Comparison of ENCODE assay signal across 8 cellular contexts in the genomic region with DNA sequence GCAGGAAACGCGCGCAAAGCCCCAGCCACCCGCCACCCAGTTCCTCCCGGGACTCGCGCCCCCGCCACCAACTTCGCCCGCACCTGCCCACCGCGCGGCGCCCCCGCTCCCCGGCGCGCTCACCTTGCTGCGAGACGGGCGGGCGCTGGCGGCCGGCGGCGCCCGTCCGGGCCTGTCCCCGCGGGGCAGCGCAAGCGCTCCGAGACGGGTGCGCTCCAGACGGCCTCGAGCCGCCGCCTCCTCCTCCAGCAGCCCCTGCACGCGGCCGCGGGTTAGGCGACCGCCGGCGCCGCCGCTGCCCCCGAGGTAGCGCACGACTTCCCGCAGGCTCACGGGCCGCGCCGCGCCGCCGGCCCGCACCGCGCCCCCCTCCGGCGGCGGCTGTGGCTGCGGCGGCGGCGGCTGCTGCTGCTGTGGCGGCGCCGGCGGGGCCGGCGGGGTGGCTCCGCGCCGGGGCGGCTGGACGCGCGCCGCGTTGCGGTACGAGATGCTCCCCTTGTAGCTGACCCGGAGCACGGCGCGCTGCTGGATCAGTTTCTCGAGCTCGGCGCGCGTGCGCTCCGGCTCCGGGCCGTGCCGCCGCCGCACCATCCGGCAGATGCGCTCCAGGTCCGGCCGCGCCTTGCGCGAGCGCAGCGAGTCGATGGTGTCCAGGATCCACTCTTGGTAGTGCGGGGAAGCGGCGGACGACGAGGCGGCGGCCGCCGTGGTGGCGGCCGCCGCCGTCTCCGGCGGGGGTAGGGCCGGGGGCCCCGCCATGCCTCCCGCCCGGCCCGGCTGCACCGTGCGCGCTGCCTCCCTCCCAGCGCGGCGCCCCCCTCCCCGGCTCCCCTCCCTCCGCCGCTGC. TPM values are rescaled to one million over a fixed set of nuclear protein-coding genes. Genes with fewer than 3 reads are reported as not detected.
DNase-seq lines count a peak whose midpoint lies in the region; ATAC-seq and TF ChIP-seq lines count a peak whose summit lies in the region.

No MANE protein-coding gene starts in this region.

- H2AFZ ChIP-seq in GM23338 (no peak overlapping the region), OCI-LY7 (ENCODE audit: low read length) (no peak overlapping the region)

- peak; percentile 22 for ATAC-seq in CD8-positive, alpha-beta T cell
- ATAC-seq in GM23338 (no peak), foreskin keratinocyte (peak; percentile 29), HG02763 (IDR thresholded peaks at IDR 0.05; ENCODE audit: unreplicated experiment) (no peak), HG02938 (IDR thresholded peaks at IDR 0.05; ENCODE audit: unreplicated experiment) (no peak)

- H3K4me1 ChIP-seq in CD8-positive, alpha-beta T cell (ENCODE audit: insufficient read depth, low read length), result peaks cover 13% of the 10 kb centered on the region
- H3K4me1 ChIP-seq in GM23338 (ENCODE audit: insufficient read depth) (peaks cover 12% of the 10 kb centered on the region), OCI-LY7 (ENCODE audit: insufficient read depth, low read length, poor library complexity, severe bottlenecking) (peaks cover 21% of the 10 kb centered on the region), foreskin keratinocyte (no peaks in the 10 kb centered on the region)

- H3K9me3 Mint-ChIP-seq in CD8-positive, alpha-beta T cell, result peaks cover 6% of the 10 kb centered on the region
- H3K9me3 Mint-ChIP-seq in GM23338, result peaks cover 15% of the 10 kb centered on the region

- peaks cover 10% of the 10 kb centered on the region for H3K36me3 ChIP-seq in CD8-positive, alpha-beta T cell (ENCODE audit: insufficient read depth, low read length)
- H3K36me3 ChIP-seq in GM23338 (ENCODE audit: insufficient read depth) (peaks cover 9% of the 10 kb centered on the region; the same call in 1 of the 2 replicates), OCI-LY7 (ENCODE audit: insufficient read depth, low read length) (peaks cover 46% of the 10 kb centered on the region)

- peaks cover 22% of the 10 kb centered on the region for H3K4me1 Mint-ChIP-seq in CD8-positive, alpha-beta T cell (ENCODE audit: low read depth)
- H3K4me1 Mint-ChIP-seq in GM23338, result peaks cover 15% of the 10 kb centered on the region

- no peak for TF ChIP-seq CTCF in CD8-positive, alpha-beta T cell (IDR thresholded peaks at IDR 0.05)
- no peak; a peak in 1 of 4 replicates for TF ChIP-seq CTCF in GM23338 (conservative IDR thresholded peaks at IDR 0.05; ENCODE audit: low read depth in 2 of 2)
- peak; percentile 52 for TF ChIP-seq CTCF in OCI-LY7 (conservative IDR thresholded peaks at IDR 0.05; ENCODE audit: low read length)
- TF ChIP-seq CTCF in foreskin keratinocyte (conservative IDR thresholded peaks at IDR 0.05), result no peak

- peaks cover 31% of the 10 kb centered on the region for H3F3A ChIP-seq in GM23338 (replicated peaks; ENCODE audit: low read depth)

- peaks cover 20% of the 10 kb centered on the region for H3K36me3 Mint-ChIP-seq in CD8-positive, alpha-beta T cell
- peaks cover 28% of the 10 kb centered on the region for H3K36me3 Mint-ChIP-seq in GM23338 (ENCODE audit: low read depth)

- peak overlapping the region; percentile 88 for H3K4me3 Mint-ChIP-seq in CD8-positive, alpha-beta T cell
- H3K4me3 Mint-ChIP-seq in GM23338, result peak overlapping the region; percentile 80

- H4K20me1 ChIP-seq in GM23338 (replicated peaks; ENCODE audit: insufficient read depth), result 0 out of 2 replicates have a peak, but pooled peaks cover 6% of the 10 kb centered on the region
- H4K20me1 ChIP-seq in OCI-LY7 (ENCODE audit: insufficient read depth, low read length), result peaks cover 9% of the 10 kb centered on the region; the same call in 1 of the 2 replicates

- no peak overlapping the region for H3K4me3 ChIP-seq in CD8-positive, alpha-beta T cell (ENCODE audit: low read depth, low read length)
- H3K4me3 ChIP-seq in GM23338, result peak overlapping the region; percentile 60
- H3K4me3 ChIP-seq in OCI-LY7 (ENCODE audit: low read depth, low read length, poor library complexity, severe bottlenecking), result peak overlapping the region; percentile 87

- CTCF ChIA-PET in CD8-positive, alpha-beta T cell (lab: Charles Lee), result interaction anchor here (0.7 to 2.8 kb wide), 3 partner anchors 8 to 259 kb away, joined by 3 to 11 read pairs (median 5); no protein-coding TSS in a partner anchor
- CTCF ChIA-PET in OCI-LY7 (lab: Charles Lee; ENCODE audit: unreplicated experiment), result no interaction called here

- H3K4me2 ChIP-seq in GM23338 (peak overlapping the region; percentile 72), OCI-LY7 (ENCODE audit: low read length) (peak overlapping the region; percentile 82)

- H3K27ac Mint-ChIP-seq in CD8-positive, alpha-beta T cell, result peak overlapping the region; percentile 29
- H3K27ac Mint-ChIP-seq in GM23338, result no peak overlapping the region

- H3K79me2 ChIP-seq in GM23338 (replicated peaks; ENCODE audit: insufficient read depth), result no peaks in the 10 kb centered on the region
- H3K79me2 ChIP-seq in OCI-LY7 (ENCODE audit: insufficient read depth, low read depth, low read length), result peaks cover 15% of the 10 kb centered on the region; the same call in 1 of the 2 replicates

- H3K9me2 ChIP-seq in GM23338 (ENCODE audit: insufficient read depth) (no peaks in the 10 kb centered on the region), OCI-LY7 (ENCODE audit: insufficient read depth, low read length) (no peaks in the 10 kb centered on the region)

- intact Hi-C loops in CD8-positive, alpha-beta T cell (cut with DNase I, micrococcal nuclease), result loop anchor here in 1 of 2 experiments (2.0 kb wide), 1 partner anchor 329 kb away; a partner anchor contains a TSS
- intact Hi-C loops in OCI-LY7 (cut with micrococcal nuclease; ENCODE audit: unreplicated experiment), result loop anchor here (1.0 kb wide), 1 partner anchor 17 kb away; no protein-coding TSS in a partner anchor

- H3K27me3 Mint-ChIP-seq in CD8-positive, alpha-beta T cell (ENCODE audit: low read depth), result no peaks in the 10 kb centered on the region
- peaks cover 23% of the 10 kb centered on the region for H3K27me3 Mint-ChIP-seq in GM23338 (ENCODE audit: insufficient read depth, low read depth, poor library complexity)

- H3K9me3 ChIP-seq in CD8-positive, alpha-beta T cell (ENCODE audit: low read length), result no peaks in the 10 kb centered on the region
- H3K9me3 ChIP-seq in OCI-LY7 (ENCODE audit: low read length), result peaks cover 9% of the 10 kb centered on the region

- H3K27ac ChIP-seq in CD8-positive, alpha-beta T cell (ENCODE audit: low read depth, low read length), result no peak overlapping the region
- H3K27ac ChIP-seq in GM23338 (ENCODE audit: low read depth), result no peak overlapping the region
- H3K27ac ChIP-seq in OCI-LY7 (ENCODE audit: low read depth, low read length, poor library complexity, severe bottlenecking), result peak overlapping the region; percentile 89
- no peak overlapping the region for H3K27ac ChIP-seq in foreskin keratinocyte

- BruUV-seq in OCI-LY7 (replicated peaks; lab: Mats Ljungman, UMichigan), result no TSS peak

- no peaks in the 10 kb centered on the region for H3K27me3 ChIP-seq in CD8-positive, alpha-beta T cell (ENCODE audit: insufficient read depth, low read length)
- H3K27me3 ChIP-seq in GM23338 (ENCODE audit: insufficient read depth) (peaks cover 31% of the 10 kb centered on the region), foreskin keratinocyte (no peaks in the 10 kb centered on the region)

- POLR2A ChIA-PET in CD8-positive, alpha-beta T cell (lab: Charles Lee), result interaction anchor here (0.5 to 2.9 kb wide), 7 partner anchors 8 to 275 kb away, joined by 3 to 10 read pairs (median 4); a partner anchor contains a TSS
- POLR2A ChIA-PET in OCI-LY7 (lab: Charles Lee), result no interaction called here

- peak in 6 of 7 experiments; percentile 18 to 72 (median 42) for DNase-seq in CD8-positive, alpha-beta T cell
- peak; percentile 71 for DNase-seq in GM23338 (ENCODE audit: low spot score)
- peak; percentile 81 for DNase-seq in OCI-LY7 (ENCODE audit: low spot score)
- peak; percentile 83 for DNase-seq in activated effector memory CD4-positive, alpha-beta T cell treated with anti-CD3 and anti-CD28 coated beads, Interleukin-2, amount 50 U/mL, for 16 hours
- DNase-seq in foreskin keratinocyte, result peak in 1 of 2 donors; percentile 45
- peak; percentile 15 for DNase-seq in occipital lobe (lab: John Stamatoyannopoulos, UW)

RNA-seq across cellular contexts. Expression of a gene that starts 0.7 kb away (rescaled TPM):
- total RNA-seq in CD8-positive, alpha-beta T cell, result 10 to 100 TPM; 35.2 to 37.5 TPM
- 67.1 and 69.0 TPM in 2 replicates for total RNA-seq in GM23338 (2014; rRNA removed; shearing (Covaris generic))
- polyA plus RNA-seq in GM23338 (2016; fragmentation: Nextera tagmentation; extraction: Ambion mirVana) (32.2 and 38.1 TPM in 2 replicates), foreskin keratinocyte (39.5 and 40.4 TPM in 2 replicates)
- total RNA-seq in OCI-LY7 (2014; rRNA removed; shearing (Covaris generic)), result 116 and 128 TPM in 2 replicates
- total RNA-seq in OCI-LY7 (2022) (124 and 128 TPM in 2 replicates), foreskin keratinocyte (32.3 and 34.2 TPM in 2 replicates), occipital lobe (37.1 TPM)

RNA-seq across cellular contexts. Expression of a gene that starts 4.3 kb away (rescaled TPM):
- total RNA-seq in CD8-positive, alpha-beta T cell, result not detected
- not detected in 2 replicates for total RNA-seq in GM23338 (2014; rRNA removed; shearing (Covaris generic))
- polyA plus RNA-seq in GM23338 (2016; fragmentation: Nextera tagmentation; extraction: Ambion mirVana) (0.40 TPM in 1 of 2 replicates, not detected in the other), foreskin keratinocyte (not detected in 2 replicates)
- total RNA-seq in OCI-LY7 (2014; rRNA removed; shearing (Covaris generic)), result 1.0 and 2.6 TPM in 2 replicates
- total RNA-seq in OCI-LY7 (2022) (0.55 and 1.4 TPM in 2 replicates), foreskin keratinocyte (not detected in 2 replicates), occipital lobe (not detected)

RNA-seq across cellular contexts. Expression of a gene that starts 17.3 kb away (rescaled TPM):
- total RNA-seq in CD8-positive, alpha-beta T cell, result under 1 TPM; 0.25 to 0.41 TPM
- total RNA-seq in GM23338 (2014; rRNA removed; shearing (Covaris generic)), result 1.9 and 7.8 TPM in 2 replicates
- polyA plus RNA-seq in GM23338 (2016; fragmentation: Nextera tagmentation; extraction: Ambion mirVana) (2.4 and 2.7 TPM in 2 replicates), foreskin keratinocyte (1.3 and 1.7 TPM in 2 replicates)
- 3.3 and 6.4 TPM in 2 replicates for total RNA-seq in OCI-LY7 (2014; rRNA removed; shearing (Covaris generic))
- total RNA-seq in OCI-LY7 (2022) (3.9 TPM in 2 replicates), foreskin keratinocyte (0.78 and 1.3 TPM in 2 replicates), occipital lobe (1.6 TPM)

RNA-seq across cellular contexts. Expression of a gene that starts 27.7 kb away (rescaled TPM):
- 10 to 100 TPM; 37.0 to 40.8 TPM for total RNA-seq in CD8-positive, alpha-beta T cell
- total RNA-seq in GM23338 (2014; rRNA removed; shearing (Covaris generic)), result 25.7 and 31.3 TPM in 2 replicates
- polyA plus RNA-seq in GM23338 (2016; fragmentation: Nextera tagmentation; extraction: Ambion mirVana), result 12.3 and 13.0 TPM in 2 replicates
- 18.0 and 21.1 TPM in 2 replicates for total RNA-seq in OCI-LY7 (2014; rRNA removed; shearing (Covaris generic))
- total RNA-seq in OCI-LY7 (2022), result 62.0 and 63.7 TPM in 2 replicates
- total RNA-seq in foreskin keratinocyte, result 36.0 and 37.1 TPM in 2 replicates
- polyA plus RNA-seq in foreskin keratinocyte, result 35.2 and 40.0 TPM in 2 replicates
- 29.3 TPM for total RNA-seq in occipital lobe

RNA-seq across cellular contexts. Expression of a gene that starts 28.0 kb away (rescaled TPM):
- total RNA-seq in CD8-positive, alpha-beta T cell, result not detected
- 40.2 and 45.8 TPM in 2 replicates for total RNA-seq in GM23338 (2014; rRNA removed; shearing (Covaris generic))
- 16.6 and 19.6 TPM in 2 replicates for polyA plus RNA-seq in GM23338 (2016; fragmentation: Nextera tagmentation; extraction: Ambion mirVana)
- 0.09 TPM in 1 of 2 replicates, not detected in the other for total RNA-seq in OCI-LY7 (2014; rRNA removed; shearing (Covaris generic))
- total RNA-seq in OCI-LY7 (2022), result not detected in 2 replicates
- not detected in 2 replicates for total RNA-seq in foreskin keratinocyte
- polyA plus RNA-seq in foreskin keratinocyte, result 0.11 and 0.12 TPM in 2 replicates
- 3.4 TPM for total RNA-seq in occipital lobe

Comparison
In these comparisons a context has a peak if more than half of its experiments do, and no peak if none do; other contexts are left out.
1. ATAC-seq: peak in CD8-positive, alpha-beta T cell (single experiment) and foreskin keratinocyte (single experiment); none in GM23338 (single experiment), HG02763 (single experiment) and HG02938 (single experiment).